ENCODE assay signal across 8 cellular contexts in genomic region chr13:102799544-102800144, GRCh38. TPM values are rescaled to one million over a fixed set of nuclear protein-coding genes. Genes with fewer than 3 reads are reported as not detected.
DNase-seq lines count a peak whose midpoint lies in the region; ATAC-seq and TF ChIP-seq lines count a peak whose summit lies in the region.

No MANE protein-coding gene starts in this region.

- ATAC-seq in GM21423 (IDR thresholded peaks at IDR 0.05; ENCODE audit: unreplicated experiment), result peak; percentile 2

- no peaks in the 10 kb centered on the region for H3K27me3 Mint-ChIP-seq in activated T-helper 2 cell treated with anti-CD3 and anti-CD28 coated beads, Interferon-gamma antibody, Interleukin-2, Interleukin-4, amounts not matched to agents 10 μg/mL and 5 μg/mL and 100 μg/mL, durations not matched to agents 14 hours and 24 hours and 36 hours (ENCODE audit: low read depth)

- H3K9me3 ChIP-seq in HUES48 (ENCODE audit: control insufficient read depth, insufficient read depth, low read length), result no peaks in the 10 kb centered on the region
- no peaks in the 10 kb centered on the region for H3K9me3 ChIP-seq in neutrophil

- H3K4me3 Mint-ChIP-seq in activated T-helper 2 cell treated with anti-CD3 and anti-CD28 coated beads, Interferon-gamma antibody, Interleukin-2, Interleukin-4, amounts not matched to agents 10 μg/mL and 5 μg/mL and 100 μg/mL, durations not matched to agents 14 hours and 24 hours and 36 hours (ENCODE audit: low read depth), result peak overlapping the region; percentile 95

- intact Hi-C loops in activated T-helper 2 cell treated with anti-CD3 and anti-CD28 coated beads, Interferon-gamma antibody, Interleukin-2, Interleukin-4, amounts not matched to agents 10 μg/mL and 5 μg/mL and 100 μg/mL, durations not matched to agents 14 hours and 24 hours and 36 hours (cut with micrococcal nuclease), result loop anchor here (1.0 to 5.0 kb wide), 6 partner anchors 20 to 203 kb away; partner anchors contain the start of genes TEX30 and TPP2

- no peak overlapping the region for H3K27ac ChIP-seq in HUES48 (ENCODE audit: low read depth, low read length)
- no peak overlapping the region for H3K27ac ChIP-seq in neutrophil

- H3K4me1 ChIP-seq in HUES48 (ENCODE audit: control insufficient read depth, insufficient read depth, low read length) (peaks cover 3% of the 10 kb centered on the region; the same call in 1 of the 2 replicates), neutrophil (ENCODE audit: control insufficient read depth in 1 of 2, insufficient read depth in 1 of 2, low read depth in 1 of 2, low read length in 1 of 2) (peaks cover 26 to 29% of the 10 kb centered on the region in 2 experiments)

- H3K9ac ChIP-seq in HUES48 (ENCODE audit: low read depth, low read length), result no peak overlapping the region

- H3K9me3 Mint-ChIP-seq in activated T-helper 2 cell treated with anti-CD3 and anti-CD28 coated beads, Interferon-gamma antibody, Interleukin-2, Interleukin-4, amounts not matched to agents 10 μg/mL and 5 μg/mL and 100 μg/mL, durations not matched to agents 14 hours and 24 hours and 36 hours, result no peaks in the 10 kb centered on the region

- H3K27ac Mint-ChIP-seq in activated T-helper 2 cell treated with anti-CD3 and anti-CD28 coated beads, Interferon-gamma antibody, Interleukin-2, Interleukin-4, amounts not matched to agents 10 μg/mL and 5 μg/mL and 100 μg/mL, durations not matched to agents 14 hours and 24 hours and 36 hours, result peak overlapping the region; percentile 89

- peaks cover 35% of the 10 kb centered on the region for H3K36me3 Mint-ChIP-seq in activated T-helper 2 cell treated with anti-CD3 and anti-CD28 coated beads, Interferon-gamma antibody, Interleukin-2, Interleukin-4, amounts not matched to agents 10 μg/mL and 5 μg/mL and 100 μg/mL, durations not matched to agents 14 hours and 24 hours and 36 hours (ENCODE audit: low read depth)

- H3K4me1 Mint-ChIP-seq in activated T-helper 2 cell treated with anti-CD3 and anti-CD28 coated beads, Interferon-gamma antibody, Interleukin-2, Interleukin-4, amounts not matched to agents 10 μg/mL and 5 μg/mL and 100 μg/mL, durations not matched to agents 14 hours and 24 hours and 36 hours (ENCODE audit: low read depth), result peaks cover 38% of the 10 kb centered on the region

- TF ChIP-seq CTCF in neutrophil (IDR thresholded peaks at IDR 0.05), result no peak

- peak overlapping the region; percentile 79 for H3K4me3 ChIP-seq in HUES48 (ENCODE audit: low read depth, low read length)
- H3K4me3 ChIP-seq in neutrophil (ENCODE audit: low read depth in 1 of 2, low read length in 1 of 2), result peak overlapping the region; percentile 45 to 65

- in situ Hi-C loops in G401 (cut with HindIII; ENCODE audit: low sequenced_read_pairs), result no loop called here

- peaks cover 20% of the 10 kb centered on the region for H3K27me3 ChIP-seq in HUES48 (ENCODE audit: control insufficient read depth, insufficient read depth, low read length)
- peaks cover 50% of the 10 kb centered on the region for H3K27me3 ChIP-seq in neutrophil

- H3K36me3 ChIP-seq in HUES48 (ENCODE audit: control insufficient read depth, insufficient read depth, low read length) (no peaks in the 10 kb centered on the region), neutrophil (no peaks in the 10 kb centered on the region)

- DNase-seq in G401 (ENCODE audit: low spot score) (peak; percentile 48), foreskin melanocyte (peak; percentile 30), SKM-1 (lab: John Stamatoyannopoulos, UW; ENCODE audit: unreplicated experiment) (no peak), NCI-H2196 (lab: John Stamatoyannopoulos, UW; ENCODE audit: unreplicated experiment) (no peak)
- DNase-seq in activated T-helper 2 cell treated with anti-CD3 and anti-CD28 coated beads, Interferon-gamma antibody, Interleukin-2, Interleukin-4, amounts not matched to agents 10 μg/mL and 5 μg/mL and 100 μg/mL, durations not matched to agents 14 hours and 24 hours and 36 hours (ENCODE audit: low spot score), result peak; percentile 26

RNA-seq across cellular contexts. Expression of gene BIVM, which starts 0.7 kb away (rescaled TPM):
- total RNA-seq in G401 (2014; rRNA removed; shearing (Covaris generic)), result 18.5 and 20.0 TPM in 2 replicates
- total RNA-seq in activated T-helper 2 cell treated with anti-CD3 and anti-CD28 coated beads, Interferon-gamma antibody, Interleukin-2, Interleukin-4, amounts not matched to agents 10 μg/mL and 5 μg/mL and 100 μg/mL, durations not matched to agents 14 hours and 24 hours and 36 hours, result 33.3 and 33.8 TPM in 2 replicates

RNA-seq across cellular contexts. Expression of gene POGLUT2, which starts 0.9 kb away (rescaled TPM):
- total RNA-seq in G401 (2014; rRNA removed; shearing (Covaris generic)), result 42.0 and 49.1 TPM in 2 replicates
- 13.6 and 13.7 TPM in 2 replicates for total RNA-seq in activated T-helper 2 cell treated with anti-CD3 and anti-CD28 coated beads, Interferon-gamma antibody, Interleukin-2, Interleukin-4, amounts not matched to agents 10 μg/mL and 5 μg/mL and 100 μg/mL, durations not matched to agents 14 hours and 24 hours and 36 hours

RNA-seq across cellular contexts. Expression of gene TEX30, which starts 26.1 kb away (rescaled TPM):
- 38.2 and 60.5 TPM in 2 replicates for total RNA-seq in G401 (2014; rRNA removed; shearing (Covaris generic))
- total RNA-seq in activated T-helper 2 cell treated with anti-CD3 and anti-CD28 coated beads, Interferon-gamma antibody, Interleukin-2, Interleukin-4, amounts not matched to agents 10 μg/mL and 5 μg/mL and 100 μg/mL, durations not matched to agents 14 hours and 24 hours and 36 hours, result 54.8 and 58.9 TPM in 2 replicates

RNA-seq across cellular contexts. Expression of gene ERCC5, which starts 46.2 kb away (rescaled TPM):
- 15.9 and 50.2 TPM in 2 replicates for total RNA-seq in G401 (2014; rRNA removed; shearing (Covaris generic))
- 46.8 and 57.1 TPM in 2 replicates for total RNA-seq in activated T-helper 2 cell treated with anti-CD3 and anti-CD28 coated beads, Interferon-gamma antibody, Interleukin-2, Interleukin-4, amounts not matched to agents 10 μg/mL and 5 μg/mL and 100 μg/mL, durations not matched to agents 14 hours and 24 hours and 36 hours

Comparison
In these comparisons a context has a peak if more than half of its experiments do, and no peak if none do; other contexts are left out.
1. DNase-seq: peak in G401 (single experiment), activated T-helper 2 cell treated with anti-CD3 and anti-CD28 coated beads, Interferon-gamma antibody, Interleukin-2, Interleukin-4, amounts not matched to agents 10 μg/mL and 5 μg/mL and 100 μg/mL, durations not matched to agents 14 hours and 24 hours and 36 hours (single experiment) and foreskin melanocyte (single experiment); none in SKM-1 (single experiment) and NCI-H2196 (single experiment).